Comparison of ENCODE assay signal across 17 cellular contexts in genomic region chr10:17793823-17794759, GRCh38. TPM values are rescaled to one million over a fixed set of nuclear protein-coding genes. Genes with fewer than 3 reads are reported as not detected.
DNase-seq lines count a peak whose midpoint lies in the region; ATAC-seq, FAIRE-seq and TF ChIP-seq lines count a peak whose summit lies in the region.
"Had no signal": no experiment of that assay in that cellular context is flagged by ENCODE, and none has a peak within 500 bp of the region (broad histone marks: within the 10 kb centered on the region; RNA-seq: fewer than 3 reads in every experiment).

No MANE protein-coding gene starts in this region.

- no peak for TF ChIP-seq EP300 in SK-N-SH (IDR thresholded peaks at IDR 0.05; ENCODE audit: borderline replicate concordance in 1 of 2, low read depth in 1 of 2, low read length in 1 of 2)

- WGBS in right lobe of liver (ENCODE audit: insufficient coverage, low coverage, low lambda C conversion rate, missing lambda C conversion rate): 29% methylated on average over 7 of the region's 7 CpGs
- 70% methylated on average over 7 of the region's 7 CpGs for WGBS in SK-N-SH (ENCODE audit: low lambda C conversion rate)

- H3K4me3 ChIP-seq in right lobe of liver (no peak overlapping the region), SK-N-SH (ENCODE audit: low read depth in 2 of 2, low read length in 1 of 2) (no peak overlapping the region)
- H3K4me3 ChIP-seq: uterus had no signal

- DNase-seq in HuH-7 (ENCODE audit: low spot score): peak; percentile 40
- no peak for DNase-seq in right lobe of liver
- no peak for DNase-seq in SK-N-SH
- DNase-seq in activated gamma-delta T cell treated with Interleukin-2 at 50 U/mL for 16 hours: no peak
- DNase-seq: activated CD4-positive, alpha-beta T cell treated with anti-CD3 and anti-CD28 coated beads, Interleukin-2, amount 10 ng/mL, durations not matched to agents 24 days and 14 days; activated naive CD8-positive, alpha-beta T cell treated with anti-CD3 and anti-CD28 coated beads for 36 hours; GF-D8; Kasumi-1; NCI-H1092; NCI-H526; uterus had no signal

- intact Hi-C loops in right lobe of liver (cut with DNase I): no loop called here

- H4K20me1 ChIP-seq in SK-N-SH (ENCODE audit: insufficient read depth): no peaks in the 10 kb centered on the region

- H3K9me3 ChIP-seq in right lobe of liver (no peaks in the 10 kb centered on the region), SK-N-SH (no peaks in the 10 kb centered on the region)
- H3K9me3 ChIP-seq: uterus had no signal

- H3K27me3 ChIP-seq in right lobe of liver: peaks cover 0 to 15% of the 10 kb centered on the region in 2 donors
- no peaks in the 10 kb centered on the region for H3K27me3 ChIP-seq in SK-N-SH (ENCODE audit: insufficient read depth)
- H3K27me3 ChIP-seq: uterus had no signal

- POLR2A ChIA-PET in SK-N-SH (lab: Yijun Ruan, JAX): no interaction called here

- H3K27ac ChIP-seq in 22Rv1 (peak overlapping the region; percentile 64), right lobe of liver (no peak overlapping the region), SK-N-SH (ENCODE audit: low read depth in 2 of 2, low read length in 1 of 2) (no peak overlapping the region)
- H3K27ac ChIP-seq: uterus had no signal

- H2AFZ ChIP-seq in SK-N-SH (ENCODE audit: low read depth): no peak overlapping the region

- peaks cover 0 to 7% (median 0%) of the 10 kb centered on the region in 4 donors for H3K4me1 ChIP-seq in right lobe of liver
- H3K4me1 ChIP-seq in SK-N-SH (ENCODE audit: control insufficient read depth in 1 of 2, insufficient read depth in 2 of 2, low read depth in 1 of 2, low read length in 1 of 2): no peaks in the 10 kb centered on the region
- H3K4me1 ChIP-seq: uterus had no signal

- H3K36me3 ChIP-seq in right lobe of liver (no peaks in the 10 kb centered on the region), SK-N-SH (replicated peaks in 1 of 2; ENCODE audit: control insufficient read depth in 1 of 2, insufficient read depth in 2 of 2, low read length in 1 of 2) (no peaks in the 10 kb centered on the region)
- H3K36me3 ChIP-seq: uterus had no signal

- no peak overlapping the region for H3K9ac ChIP-seq in SK-N-SH

- FAIRE-seq in colon (lab: Jason Lieb, UNC): peak; percentile 98
- FAIRE-seq: endometrium had no signal

- peaks cover 6% of the 10 kb centered on the region for H3F3A ChIP-seq in SK-N-SH (replicated peaks; ENCODE audit: insufficient read depth)

- no peak for TF ChIP-seq POLR2A in right lobe of liver (IDR thresholded peaks at IDR 0.05)

- no peaks in the 10 kb centered on the region for H3K79me2 ChIP-seq in SK-N-SH (ENCODE audit: insufficient read depth)

- ATAC-seq in right lobe of liver: peak in 3 of 4 donors; percentile 52 to 86 (median 70)
- ATAC-seq in GM19035 (IDR thresholded peaks at IDR 0.05; ENCODE audit: unreplicated experiment): no peak
- no peak for ATAC-seq in GM18870 (IDR thresholded peaks at IDR 0.05; ENCODE audit: unreplicated experiment)

- no peak for TF ChIP-seq RAD21 in SK-N-SH (IDR thresholded peaks at IDR 0.05; ENCODE audit: low read length)

- TF ChIP-seq CTCF in 22Rv1 (IDR thresholded peaks at IDR 0.05): no peak
- no peak for TF ChIP-seq CTCF in right lobe of liver (IDR thresholded peaks at IDR 0.05)
- TF ChIP-seq CTCF in SK-N-SH (IDR thresholded peaks at IDR 0.05): no peak

- CTCF ChIA-PET in SK-N-SH (lab: Yijun Ruan, JAX): no interaction called here

- H3K4me2 ChIP-seq in SK-N-SH: no peak overlapping the region

- no peaks in the 10 kb centered on the region for H3K9me2 ChIP-seq in SK-N-SH

TF ChIP-seq in SK-N-SH, 30 proteins besides CTCF, POLR2A, EP300 and RAD21:
- TF ChIP-seq FOSL2 (IDR thresholded peaks at IDR 0.05; ENCODE audit: borderline replicate concordance, low read depth) (no peak), POLR2AphosphoS5 (IDR thresholded peaks at IDR 0.05; ENCODE audit: low read depth, low read length) (no peak), SMC3 (IDR thresholded peaks at IDR 0.05; ENCODE audit: low read depth, low read length) (no peak), ZBTB33 (IDR thresholded peaks at IDR 0.05; ENCODE audit: borderline replicate concordance, low read depth) (no peak), FOXM1 (IDR thresholded peaks at IDR 0.05; ENCODE audit: low read depth) (no peak)
- TF ChIP-seq, protein P1, sequence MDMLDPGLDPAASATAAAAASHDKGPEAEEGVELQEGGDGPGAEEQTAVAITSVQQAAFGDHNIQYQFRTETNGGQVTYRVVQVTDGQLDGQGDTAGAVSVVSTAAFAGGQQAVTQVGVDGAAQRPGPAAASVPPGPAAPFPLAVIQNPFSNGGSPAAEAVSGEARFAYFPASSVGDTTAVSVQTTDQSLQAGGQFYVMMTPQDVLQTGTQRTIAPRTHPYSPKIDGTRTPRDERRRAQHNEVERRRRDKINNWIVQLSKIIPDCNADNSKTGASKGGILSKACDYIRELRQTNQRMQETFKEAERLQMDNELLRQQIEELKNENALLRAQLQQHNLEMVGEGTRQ (IDR thresholded peaks at IDR 0.05; ENCODE audit: borderline replicate concordance, low read depth, low read length): no peak
- TF ChIP-seq, protein P2, sequence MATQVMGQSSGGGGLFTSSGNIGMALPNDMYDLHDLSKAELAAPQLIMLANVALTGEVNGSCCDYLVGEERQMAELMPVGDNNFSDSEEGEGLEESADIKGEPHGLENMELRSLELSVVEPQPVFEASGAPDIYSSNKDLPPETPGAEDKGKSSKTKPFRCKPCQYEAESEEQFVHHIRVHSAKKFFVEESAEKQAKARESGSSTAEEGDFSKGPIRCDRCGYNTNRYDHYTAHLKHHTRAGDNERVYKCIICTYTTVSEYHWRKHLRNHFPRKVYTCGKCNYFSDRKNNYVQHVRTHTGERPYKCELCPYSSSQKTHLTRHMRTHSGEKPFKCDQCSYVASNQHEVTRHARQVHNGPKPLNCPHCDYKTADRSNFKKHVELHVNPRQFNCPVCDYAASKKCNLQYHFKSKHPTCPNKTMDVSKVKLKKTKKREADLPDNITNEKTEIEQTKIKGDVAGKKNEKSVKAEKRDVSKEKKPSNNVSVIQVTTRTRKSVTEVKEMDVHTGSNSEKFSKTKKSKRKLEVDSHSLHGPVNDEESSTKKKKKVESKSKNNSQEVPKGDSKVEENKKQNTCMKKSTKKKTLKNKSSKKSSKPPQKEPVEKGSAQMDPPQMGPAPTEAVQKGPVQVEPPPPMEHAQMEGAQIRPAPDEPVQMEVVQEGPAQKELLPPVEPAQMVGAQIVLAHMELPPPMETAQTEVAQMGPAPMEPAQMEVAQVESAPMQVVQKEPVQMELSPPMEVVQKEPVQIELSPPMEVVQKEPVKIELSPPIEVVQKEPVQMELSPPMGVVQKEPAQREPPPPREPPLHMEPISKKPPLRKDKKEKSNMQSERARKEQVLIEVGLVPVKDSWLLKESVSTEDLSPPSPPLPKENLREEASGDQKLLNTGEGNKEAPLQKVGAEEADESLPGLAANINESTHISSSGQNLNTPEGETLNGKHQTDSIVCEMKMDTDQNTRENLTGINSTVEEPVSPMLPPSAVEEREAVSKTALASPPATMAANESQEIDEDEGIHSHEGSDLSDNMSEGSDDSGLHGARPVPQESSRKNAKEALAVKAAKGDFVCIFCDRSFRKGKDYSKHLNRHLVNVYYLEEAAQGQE (IDR thresholded peaks at IDR 0.05; ENCODE audit: low read depth, low read length): no peak
TF ChIP-seq in SK-N-SH: peak in this region for 0.

RNA-seq across cellular contexts. Expression of gene MRC1, which starts 15.1 kb away (rescaled TPM):
- 10 to 100 TPM in 5 of 6 experiments, 1 to 10 TPM in 1; 9.8 to 44.8 (median 34.0) TPM for total RNA-seq in right lobe of liver
- not detected in 2 replicates for polyA plus RNA-seq in SK-N-SH (2012; rRNA removed)
- not detected in 2 replicates for polyA plus RNA-seq in SK-N-SH (2012; cell fraction: cytosol; rRNA removed)
- polyA plus RNA-seq in SK-N-SH (2012; cell fraction: nucleus; rRNA removed): not detected in 2 replicates
- total RNA-seq: activated CD4-positive, alpha-beta T cell treated with anti-CD3 and anti-CD28 coated beads, Interleukin-2, amount 10 ng/mL, durations not matched to agents 24 days and 14 days; T-helper 1 cell treated with Interleukin-12 subunit alpha and Interleukin-12 subunit beta and Interleukin-4 antibody, amounts not matched to agents 30 ng/mL and 1 ng/mL, for 36 hours had no signal

RNA-seq across cellular contexts. Expression of gene TMEM236, which starts 42.1 kb away (rescaled TPM):
- total RNA-seq in right lobe of liver: under 1 TPM; 0.06 to 0.20 (median 0.13) TPM
- polyA plus RNA-seq in SK-N-SH (2012; rRNA removed): 0.02 TPM in 1 of 2 replicates, not detected in the other
- polyA plus RNA-seq in SK-N-SH (2012; cell fraction: cytosol; rRNA removed): 0.01 TPM in 2 replicates
- polyA plus RNA-seq in SK-N-SH (2012; cell fraction: nucleus; rRNA removed): 0.02 and 0.05 TPM in 2 replicates

Comparison
In these comparisons a context has a peak if more than half of its experiments do, and no peak if none do; other contexts are left out.
1. ATAC-seq: peak in right lobe of liver (3 of 4); none in GM19035 (single experiment) and GM18870 (single experiment).